In the genomic region with DNA sequence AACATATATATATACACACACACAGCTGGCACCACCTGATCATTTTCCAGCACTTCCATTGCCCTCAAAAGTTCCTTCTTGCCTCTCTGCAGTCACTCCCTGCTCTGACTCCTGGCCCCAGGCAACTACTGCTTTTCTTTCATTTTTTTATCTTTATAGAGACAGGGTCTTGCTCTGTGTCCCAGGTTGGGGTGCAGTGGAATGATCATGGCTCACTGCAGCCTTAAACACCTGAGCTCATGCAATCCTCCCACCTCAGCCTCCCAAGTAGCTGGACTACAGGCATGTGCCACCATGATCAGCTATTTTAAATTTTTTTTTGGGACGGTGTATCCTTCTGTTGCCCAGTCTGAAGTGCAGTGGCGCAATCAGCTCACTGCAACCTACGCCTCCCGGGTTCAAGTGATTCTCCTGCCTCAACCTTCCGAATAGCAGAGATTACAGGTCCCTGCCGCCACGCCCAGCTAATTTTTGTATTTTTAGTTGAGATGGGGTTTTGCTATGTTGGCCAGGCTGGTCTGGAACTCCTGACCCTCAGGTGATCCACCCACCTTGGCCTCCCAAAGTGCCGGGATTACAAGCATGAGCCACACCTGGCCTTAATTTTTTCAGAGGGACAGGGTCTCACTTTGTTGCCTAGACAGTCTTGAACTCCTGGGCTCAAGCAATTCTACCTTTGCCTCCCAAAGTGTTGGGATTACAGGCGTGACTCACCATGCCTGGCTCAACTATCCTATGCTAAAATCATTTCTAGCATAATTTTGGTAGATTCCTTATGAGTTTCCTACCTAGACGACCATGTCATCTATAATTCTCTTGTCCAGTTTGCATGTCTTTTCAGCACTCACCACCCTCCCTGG, we compare ENCODE assay signal across 16 cellular contexts. TPM values are rescaled to one million over a fixed set of nuclear protein-coding genes. Genes with fewer than 3 reads are reported as not detected.
A peak's percentile ranks its signal among the peaks of the same experiment; 100 is the strongest.
DNase-seq lines count a peak whose midpoint lies in the region; ATAC-seq, FAIRE-seq and TF ChIP-seq lines count a peak whose summit lies in the region.
"Had no signal": no experiment of that assay in that cellular context is flagged by ENCODE, and none has a peak within 500 bp of the region (broad histone marks: within the 10 kb centered on the region; RNA-seq: fewer than 3 reads in every experiment).

No MANE protein-coding gene starts in this region.

- peaks cover 68% of the 10 kb centered on the region for H3K36me3 Mint-ChIP-seq in activated CD4-positive, alpha-beta T cell treated with anti-CD3 and anti-CD28 coated beads, Interleukin-2, amount 10 ng/mL, durations not matched to agents 24 days and 14 days (ENCODE audit: low read depth)
- peaks cover 50% of the 10 kb centered on the region for H3K36me3 Mint-ChIP-seq in neural crest cell (ENCODE audit: low read depth)

- peak; percentile 28 for ATAC-seq in K562
- ATAC-seq in HG03457 (IDR thresholded peaks at IDR 0.05; ENCODE audit: unreplicated experiment), result no peak

- H3K27me3 ChIP-seq in K562 (ENCODE audit: control insufficient read depth in 2 of 2, insufficient read depth in 2 of 2, low read length in 2 of 2), result no peaks in the 10 kb centered on the region

- in situ Hi-C loops in K562 (cut with MboI), result no loop called here

- no peak overlapping the region for H3K27ac ChIP-seq in K562 (ENCODE audit: extremely low read depth, low read depth, low read length)
- H3K27ac ChIP-seq in OCI-LY7 (ENCODE audit: low read depth, low read length, poor library complexity, severe bottlenecking), result no peak overlapping the region
- H3K27ac ChIP-seq: parathyroid adenoma, VCaP had no signal

- H3K4me3 ChIP-seq in K562 (no peak overlapping the region), OCI-LY7 (ENCODE audit: low read depth, low read length, poor library complexity, severe bottlenecking) (no peak overlapping the region)

- H3K79me2 ChIP-seq in K562 (ENCODE audit: control insufficient read depth, insufficient read depth, low read length) (peaks cover 31% of the 10 kb centered on the region), OCI-LY7 (ENCODE audit: insufficient read depth, low read depth, low read length) (peaks cover 32% of the 10 kb centered on the region)

- H3K9me3 Mint-ChIP-seq in activated CD4-positive, alpha-beta T cell treated with anti-CD3 and anti-CD28 coated beads, Interleukin-2, amount 10 ng/mL, durations not matched to agents 24 days and 14 days, result no peaks in the 10 kb centered on the region
- peaks cover 2% of the 10 kb centered on the region for H3K9me3 Mint-ChIP-seq in neural crest cell

- POLR2A ChIA-PET in K562 (lab: Yijun Ruan, JAX), result interaction anchor here (0.6 to 3.0 kb wide), 7 partner anchors 7 to 78 kb away, joined by 3 to 15 read pairs (median 7); a partner anchor contains a TSS
- POLR2A ChIA-PET in OCI-LY7 (lab: Charles Lee), result interaction anchor here (0.6 to 0.8 kb wide), 2 partner anchors 24 to 112 kb away, joined by 3 to 4 read pairs; no protein-coding TSS in a partner anchor

- H3K9ac ChIP-seq in K562 (ENCODE audit: insufficient read depth in 1 of 2, low read depth in 2 of 2, low read length in 2 of 2), result no peak overlapping the region
- H3K9ac ChIP-seq: parathyroid adenoma had no signal

- H3K9me3 ChIP-seq in K562 (replicated peaks; ENCODE audit: control insufficient read depth, insufficient read depth, low read depth, low read length), result no peaks in the 10 kb centered on the region
- H3K9me3 ChIP-seq in OCI-LY7 (ENCODE audit: low read length), result no peaks in the 10 kb centered on the region

- H3K4me1 ChIP-seq in K562 (replicated peaks in 1 of 2; ENCODE audit: control insufficient read depth in 2 of 2, insufficient read depth in 2 of 2, low read length in 2 of 2) (peaks cover 3 to 5% of the 10 kb centered on the region in 2 experiments; a peak in 3 of 5 replicates), OCI-LY7 (ENCODE audit: insufficient read depth, low read length, poor library complexity, severe bottlenecking) (peaks cover 26% of the 10 kb centered on the region)

- BruUV-seq in K562 (replicated peaks; lab: Mats Ljungman, UMichigan), result no TSS peak
- BruUV-seq in OCI-LY7 (replicated peaks; lab: Mats Ljungman, UMichigan), result no TSS peak

- TF ChIP-seq RAD21 in K562 (CRISPR knock-in tag; conservative IDR thresholded peaks at IDR 0.05 in 1 of 2, IDR thresholded peaks at IDR 0.05 in 1 of 2), result no peak

- no peaks in the 10 kb centered on the region for H3K9me2 ChIP-seq in OCI-LY7 (ENCODE audit: insufficient read depth, low read length)

- TF ChIP-seq POLR2A in K562 (conservative IDR thresholded peaks at IDR 0.05), result peak; percentile 72

- TF ChIP-seq CTCF in K562 (IDR thresholded peaks at IDR 0.05 in 2 of 3, conservative IDR thresholded peaks at IDR 0.05 in 1 of 3; ENCODE audit: insufficient read depth in 2 of 3, low read depth in 1 of 3, low read length in 3 of 3) (no peak), neural crest cell (conservative IDR thresholded peaks at IDR 0.05) (no peak), OCI-LY7 (conservative IDR thresholded peaks at IDR 0.05; ENCODE audit: low read length) (no peak)

- CTCF ChIA-PET in K562 (lab: Yijun Ruan, JAX; ENCODE audit: low intra/inter-chr PET ratio), result no interaction called here
- CTCF ChIA-PET in OCI-LY7 (lab: Charles Lee; ENCODE audit: unreplicated experiment), result no interaction called here

- 0 out of 2 replicates have a peak, but pooled peaks cover 8% of the 10 kb centered on the region for H4K20me1 ChIP-seq in K562 (replicated peaks; ENCODE audit: control insufficient read depth, insufficient read depth, low read length)
- H4K20me1 ChIP-seq in OCI-LY7 (ENCODE audit: insufficient read depth, low read length), result peaks cover 15% of the 10 kb centered on the region; the same call in 1 of the 2 replicates

- peaks cover 48% of the 10 kb centered on the region for H3K36me3 ChIP-seq in K562 (ENCODE audit: control insufficient read depth, insufficient read depth, low read length)
- peaks cover 88% of the 10 kb centered on the region for H3K36me3 ChIP-seq in OCI-LY7 (ENCODE audit: insufficient read depth, low read length)

- H3K4me1 Mint-ChIP-seq in activated CD4-positive, alpha-beta T cell treated with anti-CD3 and anti-CD28 coated beads, Interleukin-2, amount 10 ng/mL, durations not matched to agents 24 days and 14 days, result peaks cover 28% of the 10 kb centered on the region
- H3K4me1 Mint-ChIP-seq in neural crest cell, result peaks cover 30% of the 10 kb centered on the region

- no peak overlapping the region for H3K4me2 ChIP-seq in K562 (ENCODE audit: insufficient read depth, low read length)
- H3K4me2 ChIP-seq in OCI-LY7 (ENCODE audit: low read length), result no peak overlapping the region

- H3K27ac Mint-ChIP-seq in activated CD4-positive, alpha-beta T cell treated with anti-CD3 and anti-CD28 coated beads, Interleukin-2, amount 10 ng/mL, durations not matched to agents 24 days and 14 days, result peak overlapping the region; percentile 21
- no peak overlapping the region for H3K27ac Mint-ChIP-seq in neural crest cell (ENCODE audit: unreplicated experiment)

- no peak overlapping the region for H2AFZ ChIP-seq in K562 (ENCODE audit: low read depth, low read length)
- no peak overlapping the region for H2AFZ ChIP-seq in OCI-LY7 (ENCODE audit: low read length)
- H2AFZ ChIP-seq: parathyroid adenoma had no signal

- H3K9me1 ChIP-seq in K562 (ENCODE audit: control insufficient read depth, insufficient read depth, low read length), result no peaks in the 10 kb centered on the region

- no peak overlapping the region for H3K4me3 Mint-ChIP-seq in activated CD4-positive, alpha-beta T cell treated with anti-CD3 and anti-CD28 coated beads, Interleukin-2, amount 10 ng/mL, durations not matched to agents 24 days and 14 days
- peak overlapping the region; percentile 54 for H3K4me3 Mint-ChIP-seq in neural crest cell

- TF ChIP-seq EP300 in K562 (IDR thresholded peaks at IDR 0.05; ENCODE audit: low read length), result no peak

- intact Hi-C loops in activated CD4-positive, alpha-beta T cell treated with anti-CD3 and anti-CD28 coated beads, Interleukin-2, amount 10 ng/mL, durations not matched to agents 24 days and 14 days (cut with micrococcal nuclease), result no loop called here
- intact Hi-C loops in K562 (cut with micrococcal nuclease) (no loop called here), OCI-LY7 (cut with micrococcal nuclease; ENCODE audit: unreplicated experiment) (no loop called here)

- no peaks in the 10 kb centered on the region for H3K27me3 Mint-ChIP-seq in activated CD4-positive, alpha-beta T cell treated with anti-CD3 and anti-CD28 coated beads, Interleukin-2, amount 10 ng/mL, durations not matched to agents 24 days and 14 days
- H3K27me3 Mint-ChIP-seq in neural crest cell (ENCODE audit: low read depth), result no peaks in the 10 kb centered on the region

- 76% methylated on average over 10 of the region's 10 CpGs for WGBS in K562 (ENCODE audit: insufficient coverage, low coverage, missing lambda C conversion rate)

- no peak for DNase-seq in activated CD4-positive, alpha-beta T cell treated with anti-CD3 and anti-CD28 coated beads, Interleukin-2, amount 10 ng/mL, durations not matched to agents 24 days and 14 days
- no peak for DNase-seq in activated CD4-positive, alpha-beta T cell treated with anti-CD3 and anti-CD28 coated beads, Interleukin-2, amount 50 U/mL, for 1 hour
- DNase-seq in NAMALWA (ENCODE audit: low spot score), result peak; percentile 45
- no peak for DNase-seq in K562 (ENCODE audit: extremely low read depth in 1 of 4, low spot score in 3 of 4)
- no peak for DNase-seq in neural crest cell (ENCODE audit: low read depth, low spot score)
- DNase-seq in foreskin melanocyte, result no peak
- no peak for DNase-seq in OCI-LY7 (ENCODE audit: low spot score)
- DNase-seq: GOT3; midbrain; NCI-H1694; NCI-H774; SIG-M5; stimulated activated CD4-positive, alpha-beta T cell treated with anti-CD3 and anti-CD28 coated beads, Interleukin-12 subunit alpha, Interleukin-12 subunit beta, amount 100 ng/mL, for 4 hours had no signal

- no peak for FAIRE-seq in K562 (lab: Jason Lieb, UNC)

RNA-seq across cellular contexts. Expression of a gene that starts 7.8 kb away (rescaled TPM):
- 1,216 and 1,268 TPM in 2 replicates for total RNA-seq in activated CD4-positive, alpha-beta T cell treated with anti-CD3 and anti-CD28 coated beads, Interleukin-2, amount 10 ng/mL, durations not matched to agents 24 days and 14 days
- total RNA-seq in K562 (2011; cell fraction: chromatin; rRNA removed; ENCODE audit: low replicate concordance), result 297 and 1,009 TPM in 2 replicates
- total RNA-seq in K562 (2011; cell fraction: nucleolus; rRNA removed), result 170 and 251 TPM in 2 replicates
- 335 and 379 TPM in 2 replicates for total RNA-seq in K562 (2011; cell fraction: nucleoplasm; rRNA removed)
- total RNA-seq in K562 (2014; rRNA removed) (578 and 630 TPM in 2 replicates), K562 (2014; rRNA removed; fragmentation: Illumina TruSeq; extraction: Trizol) (496 and 561 TPM in 2 replicates), K562 (2015; rRNA removed; fragmentation: Illumina TruSeq; extraction: Trizol) (376 and 377 TPM in 2 replicates), K562 (2021) (895 and 957 TPM in 2 replicates), neural crest cell (760 and 771 TPM in 2 replicates), OCI-LY7 (2022) (610 and 704 TPM in 2 replicates)
- polyA plus RNA-seq in K562 (2011; rRNA removed) (1,094 and 1,547 TPM in 2 replicates), K562 (2014; fragmentation: Illumina TruSeq; extraction: Trizol) (1,640 and 1,731 TPM in 2 replicates), K562 (2014; fragmentation: Nextera tagmentation; extraction: Ambion mirVana) (1,000 to 10,000 TPM in 1 of 2 experiments, 100 to 1,000 TPM in 1; 787 to 1,003 TPM), K562 (2014; rRNA removed) (879 and 956 TPM in 2 replicates)
- 239 and 550 TPM in 2 replicates for polyA plus RNA-seq in K562 (2011; cell fraction: cytosol; rRNA removed)
- polyA plus RNA-seq in K562 (2011; cell fraction: nucleus; rRNA removed), result 154 and 294 TPM in 2 replicates
- polyA plus RNA-seq in K562 (2012), result 370 and 1,431 TPM in 2 replicates
- polyA minus RNA-seq in K562 (2011; rRNA and poly(A)+ RNA removed), result 1,917 and 1,981 TPM in 2 replicates
- polyA minus RNA-seq in K562 (2011; cell fraction: cytosol; rRNA and poly(A)+ RNA removed), result 1,324 and 1,529 TPM in 2 replicates
- 126 and 337 TPM in 2 replicates for polyA minus RNA-seq in K562 (2011; cell fraction: nucleus; rRNA and poly(A)+ RNA removed)
- 294 and 344 TPM in 2 replicates for total RNA-seq in OCI-LY7 (2014; rRNA removed; shearing (Covaris generic))
